Comparison of ENCODE assay signal across 8 cellular contexts in the genomic region with DNA sequence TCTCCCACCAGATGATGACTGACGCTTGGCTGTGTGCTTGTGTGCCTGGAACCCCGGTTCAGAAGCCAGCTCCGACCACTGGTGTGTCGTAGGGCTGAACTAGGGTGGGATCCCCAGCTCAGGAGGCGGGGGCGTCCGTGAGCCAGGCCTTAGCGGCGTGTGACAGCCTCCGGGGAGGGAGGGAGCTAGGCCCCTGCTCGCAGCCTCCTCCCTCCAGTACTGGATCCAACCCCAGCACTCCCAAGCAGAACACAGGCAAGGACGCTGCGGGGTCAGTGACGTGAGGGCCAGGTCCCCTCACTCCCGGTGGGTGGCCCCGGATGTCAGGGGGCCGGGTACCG. TPM values are rescaled to one million over a fixed set of nuclear protein-coding genes. Genes with fewer than 3 reads are reported as not detected.
A peak's percentile ranks its signal among the peaks of the same experiment; 100 is the strongest.
DNase-seq lines count a peak whose midpoint lies in the region; ATAC-seq and TF ChIP-seq lines count a peak whose summit lies in the region.

No MANE protein-coding gene starts in this region.

- H4K20me1 ChIP-seq in osteoblast (ENCODE audit: insufficient read depth, low read length): peaks cover 11% of the 10 kb centered on the region

- H3K79me2 ChIP-seq in osteoblast (ENCODE audit: insufficient read depth, low read length): peaks cover 41% of the 10 kb centered on the region

- peak; percentile 37 for DNase-seq in GM13977 (ENCODE audit: low spot score)
- no peak for DNase-seq in WERI-Rb-1
- DNase-seq in fibroblast of the aortic adventitia (ENCODE audit: low read depth): no peak
- peak; percentile 86 for DNase-seq in osteoblast (ENCODE audit: insufficient read length, low spot score, missing footprints)
- no peak for DNase-seq in ureter (ENCODE audit: low spot score)
- no peak for DNase-seq in GOT3 (lab: John Stamatoyannopoulos, UW)
- no peak for DNase-seq in SW 1271 (lab: John Stamatoyannopoulos, UW)

- peak overlapping the region; percentile 91 for H3K4me3 ChIP-seq in WERI-Rb-1 (ENCODE audit: low read depth, low read length)
- peak overlapping the region; percentile 93 for H3K4me3 ChIP-seq in fibroblast of the aortic adventitia (ENCODE audit: low read depth, low read length)
- peak overlapping the region; percentile 99 for H3K4me3 ChIP-seq in osteoblast (ENCODE audit: insufficient read depth, low read length)

- H3K4me1 ChIP-seq in osteoblast (ENCODE audit: insufficient read depth, low read length): peaks cover 17% of the 10 kb centered on the region

- in situ Hi-C loops in GM13977 (cut with MboI; ENCODE audit: low pct_unique_long_range_greater_than_20kb, low sequenced_read_pairs, unreplicated experiment): no loop called here

- peak; percentile 16 for ATAC-seq in HG02870 (IDR thresholded peaks at IDR 0.05; ENCODE audit: unreplicated experiment)

- H3K4me2 ChIP-seq in osteoblast (ENCODE audit: insufficient read depth, low read length): peak overlapping the region; percentile 95

- no peaks in the 10 kb centered on the region for H3K27me3 ChIP-seq in WERI-Rb-1 (ENCODE audit: insufficient read depth, low read depth, severe bottlenecking)
- H3K27me3 ChIP-seq in osteoblast (ENCODE audit: insufficient read depth, low read length): no peaks in the 10 kb centered on the region

- TF ChIP-seq CTCF in GM13977 (IDR thresholded peaks at IDR 0.05; ENCODE audit: extremely low read depth, insufficient read depth, missing control alignments) (no peak), WERI-Rb-1 (IDR thresholded peaks at IDR 0.05; ENCODE audit: low read depth, low read length) (no peak), fibroblast of the aortic adventitia (IDR thresholded peaks at IDR 0.05; ENCODE audit: insufficient read depth, low read length) (no peak), osteoblast (IDR thresholded peaks at IDR 0.05; ENCODE audit: extremely low read depth, low read depth, low read length) (no peak)

- peak overlapping the region; percentile 89 for H2AFZ ChIP-seq in osteoblast (ENCODE audit: low read length)

- peaks cover 9% of the 10 kb centered on the region for H3K36me3 ChIP-seq in WERI-Rb-1
- H3K36me3 ChIP-seq in osteoblast (ENCODE audit: insufficient read depth, low read length): peaks cover 15% of the 10 kb centered on the region

- no peaks in the 10 kb centered on the region for H3K9me3 ChIP-seq in WERI-Rb-1 (ENCODE audit: severe bottlenecking)
- H3K9me3 ChIP-seq in osteoblast (ENCODE audit: low read depth, low read length): no peaks in the 10 kb centered on the region

- H3K27ac ChIP-seq in WERI-Rb-1 (peak overlapping the region; percentile 60), osteoblast (ENCODE audit: low read depth, low read length) (peak overlapping the region; percentile 81)

RNA-seq across cellular contexts. Expression of gene PMM1, which starts 0.4 kb away (rescaled TPM):
- total RNA-seq in fibroblast of the aortic adventitia (ENCODE audit: low replicate concordance) (29.0 and 37.9 TPM in 2 replicates), osteoblast (15.6 and 18.9 TPM in 2 replicates), ureter (18.7 TPM)

RNA-seq across cellular contexts. Expression of gene CSDC2, which starts 28.4 kb away (rescaled TPM):
- total RNA-seq in fibroblast of the aortic adventitia (ENCODE audit: low replicate concordance) (3.3 and 3.8 TPM in 2 replicates), osteoblast (0.88 and 1.1 TPM in 2 replicates), ureter (1.8 TPM)

RNA-seq across cellular contexts. Expression of gene DESI1, which starts 31.6 kb away (rescaled TPM):
- 4.8 and 20.8 TPM in 2 replicates for total RNA-seq in fibroblast of the aortic adventitia (ENCODE audit: low replicate concordance)
- total RNA-seq in osteoblast: 16.3 and 18.3 TPM in 2 replicates
- 38.7 TPM for total RNA-seq in ureter

RNA-seq across cellular contexts. Expression of gene XRCC6, which starts 31.9 kb away (rescaled TPM):
- total RNA-seq in fibroblast of the aortic adventitia (ENCODE audit: low replicate concordance) (214 and 276 TPM in 2 replicates), osteoblast (247 and 251 TPM in 2 replicates), ureter (209 TPM)

RNA-seq across cellular contexts. Expression of gene POLR3H, which starts 45.0 kb away (rescaled TPM):
- 18.7 and 27.7 TPM in 2 replicates for total RNA-seq in fibroblast of the aortic adventitia (ENCODE audit: low replicate concordance)
- total RNA-seq in osteoblast: 26.2 and 27.9 TPM in 2 replicates
- 54.2 TPM for total RNA-seq in ureter

Comparison
In these comparisons a context has a peak if more than half of its experiments do, and no peak if none do; other contexts are left out.
1. DNase-seq: peak in GM13977 (single experiment) and osteoblast (single experiment); none in WERI-Rb-1 (single experiment), fibroblast of the aortic adventitia (single experiment), ureter (single experiment), GOT3 (single experiment) and SW 1271 (0 of 2).
2. Peak in every context shown above with its lines, with median percentiles within 50 percentile points of each other: H3K4me3 ChIP-seq.